9 cellular contexts compared by ENCODE assay signal in the genomic region with DNA sequence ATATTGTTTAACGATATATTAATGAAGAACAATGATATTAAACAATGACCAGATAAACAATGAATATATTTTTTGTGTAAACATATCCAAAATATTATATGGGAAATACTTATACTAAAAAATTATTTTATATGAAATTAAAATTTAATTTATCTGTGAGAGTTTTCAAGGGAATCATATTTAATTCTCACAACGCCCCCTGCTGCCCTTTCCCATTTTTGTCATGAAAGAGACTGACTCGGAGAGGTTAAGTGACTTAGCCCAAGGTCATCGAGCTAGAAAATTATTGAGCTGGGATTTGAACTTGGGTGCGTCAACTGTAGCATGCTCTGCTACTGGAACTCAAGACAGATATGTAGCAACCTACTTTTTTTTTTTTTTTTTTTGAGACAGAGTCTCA. TPM values are rescaled to one million over a fixed set of nuclear protein-coding genes. Genes with fewer than 3 reads are reported as not detected.
DNase-seq lines count a peak whose midpoint lies in the region; ATAC-seq and TF ChIP-seq lines count a peak whose summit lies in the region.
"Had no signal": no experiment of that assay in that cellular context is flagged by ENCODE, and none has a peak within 500 bp of the region (broad histone marks: within the 10 kb centered on the region; RNA-seq: fewer than 3 reads in every experiment).

No MANE protein-coding gene starts in this region.

- ATAC-seq in IMR-90 (ENCODE audit: low read depth) (no peak), HG02981 (IDR thresholded peaks at IDR 0.05; ENCODE audit: unreplicated experiment) (no peak)
- ATAC-seq: naive thymus-derived CD4-positive, alpha-beta T cell had no signal

- H4K5ac ChIP-seq in IMR-90 (ENCODE audit: low read depth, low read length), result no peak overlapping the region

- H3K4me1 Mint-ChIP-seq in Caco-2 (ENCODE audit: low read depth, unreplicated experiment), result peaks cover 15% of the 10 kb centered on the region
- peaks cover 40% of the 10 kb centered on the region for H3K4me1 Mint-ChIP-seq in activated naive CD4-positive, alpha-beta T cell treated with anti-CD3 and anti-CD28 coated beads, Interleukin-2, amount 10 ng/mL, durations not matched to agents 7 days and 5 days

- dilution Hi-C loops in IMR-90 (cut with HindIII; ENCODE audit: low sequenced_read_pairs, unreplicated experiment), result no loop called here

- no peak overlapping the region for H3K4me3 Mint-ChIP-seq in Caco-2 (ENCODE audit: unreplicated experiment)
- H3K4me3 Mint-ChIP-seq in activated naive CD4-positive, alpha-beta T cell treated with anti-CD3 and anti-CD28 coated beads, Interleukin-2, amount 10 ng/mL, durations not matched to agents 7 days and 5 days, result no peak overlapping the region
- H3K4me3 Mint-ChIP-seq: naive thymus-derived CD4-positive, alpha-beta T cell had no signal

- POLR2A ChIA-PET in Caco-2 (lab: Charles Lee) (interaction anchor here (0.6 to 1.0 kb wide), 6 partner anchors 12 to 139 kb away, joined by 3 to 4 read pairs (median 3); no protein-coding TSS in a partner anchor), IMR-90 (lab: Charles Lee; ENCODE audit: unreplicated experiment) (no interaction called here)

- no peak overlapping the region for H2BK5ac ChIP-seq in IMR-90 (ENCODE audit: low read depth, low read length, poor library complexity, severe bottlenecking)

- H3K9me3 ChIP-seq in Caco-2 (no peaks in the 10 kb centered on the region), IMR-90 (ENCODE audit: control insufficient read depth, insufficient read depth, low read length) (no peaks in the 10 kb centered on the region)

- no peaks in the 10 kb centered on the region for H3K79me1 ChIP-seq in IMR-90 (ENCODE audit: low read depth in 1 of 2, low read length in 2 of 2)

- TF ChIP-seq CTCF in Caco-2 (IDR thresholded peaks at IDR 0.05; ENCODE audit: insufficient read depth in 1 of 2, low read depth in 1 of 2, low read length in 1 of 2, severe bottlenecking in 1 of 2, unreplicated experiment in 1 of 2) (peak; percentile 75 to 81), IMR-90 (conservative IDR thresholded peaks at IDR 0.05; ENCODE audit: low read depth, low read length) (peak; percentile 41)

- H3K36me3 ChIP-seq in Caco-2 (ENCODE audit: control insufficient read depth, insufficient read depth, low read length) (no peaks in the 10 kb centered on the region), IMR-90 (ENCODE audit: control insufficient read depth, insufficient read depth, low read length) (no peaks in the 10 kb centered on the region)

- no peak overlapping the region for H2AK5ac ChIP-seq in IMR-90 (ENCODE audit: low read depth, low read length)

- no peak overlapping the region for H2AFZ ChIP-seq in IMR-90 (replicated peaks; ENCODE audit: low read length, poor library complexity)

- H3K9ac ChIP-seq in IMR-90 (ENCODE audit: low read depth, low read length), result no peak overlapping the region

- H3K4me2 ChIP-seq in IMR-90 (ENCODE audit: low read depth, low read length), result no peak overlapping the region

- in situ Hi-C loops in IMR-90 (cut with MboI; ENCODE audit: low sequenced_read_pairs), result no loop called here

- DNase-seq in Caco-2 (peak in 1 of 2 experiments; percentile 71), IMR-90 (no peak), lung microvascular endothelial cell (ENCODE audit: low read depth in 2 of 2) (peak; percentile 34 to 59), NCI-H2081 treated with DMSO at 0.1 percent for 48 hours (lab: John Stamatoyannopoulos, UW) (no peak), NCI-H748 treated with DMSO at 0.1 percent for 48 hours (lab: John Stamatoyannopoulos, UW) (no peak), inferior parietal cortex (ENCODE audit: extremely low spot score) (no peak)
- peak; percentile 54 for DNase-seq in activated naive CD4-positive, alpha-beta T cell treated with anti-CD3 and anti-CD28 coated beads, Interleukin-2, amount 10 ng/mL, durations not matched to agents 7 days and 5 days

- peaks cover 5% of the 10 kb centered on the region; the same call in 1 of the 2 replicates for H3K9me1 ChIP-seq in IMR-90 (ENCODE audit: insufficient read depth, low read length)

- no peak overlapping the region for H3K14ac ChIP-seq in IMR-90 (replicated peaks; ENCODE audit: low read depth, low read length)

- no peak overlapping the region for H3K18ac ChIP-seq in IMR-90 (ENCODE audit: low read depth, low read length)

- no peak overlapping the region for H3K56ac ChIP-seq in IMR-90 (ENCODE audit: extremely low read depth, insufficient read depth, low read length)

- no peak overlapping the region for H3K27ac Mint-ChIP-seq in Caco-2 (ENCODE audit: unreplicated experiment)
- H3K27ac Mint-ChIP-seq in activated naive CD4-positive, alpha-beta T cell treated with anti-CD3 and anti-CD28 coated beads, Interleukin-2, amount 10 ng/mL, durations not matched to agents 7 days and 5 days, result no peak overlapping the region
- H3K27ac Mint-ChIP-seq: naive thymus-derived CD4-positive, alpha-beta T cell had no signal

- H3K36me3 Mint-ChIP-seq in Caco-2 (ENCODE audit: insufficient read depth, unreplicated experiment), result no peaks in the 10 kb centered on the region
- no peaks in the 10 kb centered on the region for H3K36me3 Mint-ChIP-seq in activated naive CD4-positive, alpha-beta T cell treated with anti-CD3 and anti-CD28 coated beads, Interleukin-2, amount 10 ng/mL, durations not matched to agents 7 days and 5 days
- H3K36me3 Mint-ChIP-seq: naive thymus-derived CD4-positive, alpha-beta T cell had no signal

- no peak overlapping the region for H2BK15ac ChIP-seq in IMR-90 (ENCODE audit: low read depth, low read length)

- TF ChIP-seq POLR2A in IMR-90 (IDR thresholded peaks at IDR 0.05; ENCODE audit: low read depth, low read length), result no peak

- H2AK9ac ChIP-seq in IMR-90 (replicated peaks; ENCODE audit: low read depth, low read length, poor library complexity), result no peak overlapping the region

- WGBS in IMR-90 (ENCODE audit: extremely low coverage in 2 of 2, insufficient read length in 1 of 2), 2 experiments, result 60% methylated on average over 1 of the region's 5 CpGs; no CpG with 5 or more reads in 1 of the 2 experiments

- H3K4me1 ChIP-seq in Caco-2 (peaks cover 19% of the 10 kb centered on the region), IMR-90 (ENCODE audit: control insufficient read depth, insufficient read depth, low read length) (peaks cover 4% of the 10 kb centered on the region)

- TF ChIP-seq RAD21 in IMR-90 (IDR thresholded peaks at IDR 0.05; ENCODE audit: low read length), result no peak

- no peak overlapping the region for H3K4me3 ChIP-seq in Caco-2 (ENCODE audit: low read depth, low read length)
- H3K4me3 ChIP-seq in IMR-90 (ENCODE audit: insufficient read depth, low read depth, low read length), result no peak overlapping the region

- H3K27ac ChIP-seq in IMR-90 (ENCODE audit: insufficient read depth, low read length), result no peak overlapping the region

- CTCF ChIA-PET in Caco-2 (lab: Charles Lee) (interaction anchor here (0.5 to 2.4 kb wide), 20 partner anchors 8 to 561 kb away, joined by 3 to 22 read pairs (median 4); partner anchors contain the start of gene LRRC59), IMR-90 (lab: Yijun Ruan, JAX) (interaction anchor here (0.5 to 1.7 kb wide), 4 partner anchors 12 to 414 kb away, joined by 3 to 8 read pairs (median 5); no protein-coding TSS in a partner anchor)
- CTCF ChIA-PET in activated naive CD4-positive, alpha-beta T cell treated with anti-CD3 and anti-CD28 coated beads, Interleukin-2, amount 10 ng/mL, durations not matched to agents 7 days and 5 days (lab: Charles Lee), result interaction anchor here (0.7 to 6.2 kb wide), 9 partner anchors 10 to 160 kb away, joined by 3 to 44 read pairs (median 6); partner anchors contain the start of gene RSAD1

- H3K27me3 ChIP-seq in Caco-2 (replicated peaks; ENCODE audit: control insufficient read depth, insufficient read depth, low read length), result no peaks in the 10 kb centered on the region
- no peaks in the 10 kb centered on the region; the same call in 1 of the 2 replicates for H3K27me3 ChIP-seq in IMR-90 (ENCODE audit: control insufficient read depth, insufficient read depth, low read length)

- H4K8ac ChIP-seq in IMR-90 (ENCODE audit: low read depth in 2 of 2, low read length in 2 of 2), result no peak overlapping the region

- no peaks in the 10 kb centered on the region for H3K9me3 Mint-ChIP-seq in Caco-2 (ENCODE audit: unreplicated experiment)
- H3K9me3 Mint-ChIP-seq in activated naive CD4-positive, alpha-beta T cell treated with anti-CD3 and anti-CD28 coated beads, Interleukin-2, amount 10 ng/mL, durations not matched to agents 7 days and 5 days, result no peaks in the 10 kb centered on the region
- H3K9me3 Mint-ChIP-seq: naive thymus-derived CD4-positive, alpha-beta T cell had no signal

- H3K27me3 Mint-ChIP-seq in Caco-2 (ENCODE audit: insufficient read depth, unreplicated experiment), result no peaks in the 10 kb centered on the region
- H3K27me3 Mint-ChIP-seq in activated naive CD4-positive, alpha-beta T cell treated with anti-CD3 and anti-CD28 coated beads, Interleukin-2, amount 10 ng/mL, durations not matched to agents 7 days and 5 days, result peaks cover 39% of the 10 kb centered on the region

- H3K4ac ChIP-seq in IMR-90 (ENCODE audit: low read depth, low read length), result no peak overlapping the region

- no peak overlapping the region for H2BK20ac ChIP-seq in IMR-90 (ENCODE audit: low read depth, low read length)

- BruUV-seq in Caco-2 (replicated peaks; lab: Mats Ljungman, UMichigan), result no TSS peak
- no TSS peak for BruUV-seq in IMR-90 (replicated peaks; lab: Mats Ljungman, UMichigan)

- H4K91ac ChIP-seq in IMR-90 (ENCODE audit: insufficient read depth, low read depth, low read length), result no peak overlapping the region

- no peak overlapping the region for H3K23ac ChIP-seq in IMR-90 (ENCODE audit: low read depth, low read length)

- no peak overlapping the region for H2BK120ac ChIP-seq in IMR-90 (ENCODE audit: low read depth, low read length)

- intact Hi-C loops in Caco-2 (cut with micrococcal nuclease; ENCODE audit: unreplicated experiment), result loop anchor here (1.0 kb wide), 1 partner anchor 19 kb away; no protein-coding TSS in a partner anchor
- intact Hi-C loops in IMR-90 (cut with micrococcal nuclease), result no loop called here

- no peaks in the 10 kb centered on the region for H4K20me1 ChIP-seq in IMR-90 (ENCODE audit: insufficient read depth, low read length)

RNA-seq across cellular contexts. Expression of gene MYCBPAP, which starts 7.2 kb away (rescaled TPM):
- total RNA-seq in Caco-2 (2022), result 1.3 and 2.7 TPM in 2 replicates
- total RNA-seq in IMR-90 (2012; rRNA removed), result under 0.01 and 0.18 TPM in 2 replicates
- 0.17 and 0.30 TPM in 2 replicates for polyA plus RNA-seq in IMR-90 (2012; rRNA removed)
- 0.07 and 0.42 TPM in 2 replicates for polyA plus RNA-seq in IMR-90 (2012; cell fraction: cytosol; rRNA removed)
- 0.82 and 2.1 TPM in 2 replicates for polyA plus RNA-seq in IMR-90 (2012; cell fraction: nucleus; rRNA removed; ENCODE audit: low replicate concordance)
- total RNA-seq in lung microvascular endothelial cell, result under 0.01 and 0.20 TPM in 2 replicates

RNA-seq across cellular contexts. Expression of gene RSAD1, which starts 22.4 kb away (rescaled TPM):
- total RNA-seq in Caco-2 (2022), result 85.3 and 93.9 TPM in 2 replicates
- 10.0 and 10.8 TPM in 2 replicates for total RNA-seq in IMR-90 (2012; rRNA removed)
- 16.6 and 19.2 TPM in 2 replicates for polyA plus RNA-seq in IMR-90 (2012; rRNA removed)
- 10.9 and 13.4 TPM in 2 replicates for polyA plus RNA-seq in IMR-90 (2012; cell fraction: cytosol; rRNA removed)
- polyA plus RNA-seq in IMR-90 (2012; cell fraction: nucleus; rRNA removed; ENCODE audit: low replicate concordance), result 63.9 and 67.4 TPM in 2 replicates
- 10.9 and 14.5 TPM in 2 replicates for total RNA-seq in lung microvascular endothelial cell

RNA-seq across cellular contexts. Expression of gene EPN3, which starts 31.5 kb away (rescaled TPM):
- 49.4 and 53.2 TPM in 2 replicates for total RNA-seq in Caco-2 (2022)
- total RNA-seq in IMR-90 (2012; rRNA removed), result not detected in 2 replicates
- 0.09 TPM in 1 of 2 replicates, not detected in the other for polyA plus RNA-seq in IMR-90 (2012; rRNA removed)
- 0.07 TPM in 1 of 2 replicates, not detected in the other for polyA plus RNA-seq in IMR-90 (2012; cell fraction: cytosol; rRNA removed)
- 0.07 TPM in 1 of 2 replicates, not detected in the other for polyA plus RNA-seq in IMR-90 (2012; cell fraction: nucleus; rRNA removed; ENCODE audit: low replicate concordance)
- 0.22 TPM in 1 of 2 replicates, not detected in the other for total RNA-seq in lung microvascular endothelial cell
- total RNA-seq: naive thymus-derived CD4-positive, alpha-beta T cell had no signal
- polyA plus RNA-seq: naive thymus-derived CD4-positive, alpha-beta T cell had no signal

RNA-seq across cellular contexts. Expression of gene CHAD, which starts 32.4 kb away (rescaled TPM):
- total RNA-seq in Caco-2 (2022) (not detected in 2 replicates), IMR-90 (2012; rRNA removed) (not detected in 2 replicates), lung microvascular endothelial cell (under 0.01 TPM in 1 of 2 replicates, not detected in the other)
- 0.03 TPM in 1 of 2 replicates, not detected in the other for polyA plus RNA-seq in IMR-90 (2012; rRNA removed)
- polyA plus RNA-seq in IMR-90 (2012; cell fraction: cytosol; rRNA removed), result 0.06 TPM in 1 of 2 replicates, not detected in the other
- not detected in 2 replicates for polyA plus RNA-seq in IMR-90 (2012; cell fraction: nucleus; rRNA removed; ENCODE audit: low replicate concordance)
- total RNA-seq: naive thymus-derived CD4-positive, alpha-beta T cell had no signal
- polyA plus RNA-seq: naive thymus-derived CD4-positive, alpha-beta T cell had no signal

RNA-seq across cellular contexts. Expression of gene SPATA20, which starts 45.9 kb away (rescaled TPM):
- total RNA-seq in Caco-2 (2022) (149 and 176 TPM in 2 replicates), IMR-90 (2012; rRNA removed) (15.6 and 17.0 TPM in 2 replicates), lung microvascular endothelial cell (22.2 and 31.4 TPM in 2 replicates)
- polyA plus RNA-seq in IMR-90 (2012; rRNA removed), result 31.9 and 35.0 TPM in 2 replicates
- polyA plus RNA-seq in IMR-90 (2012; cell fraction: cytosol; rRNA removed), result 22.4 and 29.6 TPM in 2 replicates
- polyA plus RNA-seq in IMR-90 (2012; cell fraction: nucleus; rRNA removed; ENCODE audit: low replicate concordance), result 207 and 453 TPM in 2 replicates

Comparison
In these comparisons a context has a peak if more than half of its experiments do, and no peak if none do; other contexts are left out.
1. DNase-seq: peak in activated naive CD4-positive, alpha-beta T cell treated with anti-CD3 and anti-CD28 coated beads, Interleukin-2, amount 10 ng/mL, durations not matched to agents 7 days and 5 days (single experiment) and lung microvascular endothelial cell (2 of 2); none in IMR-90 (single experiment), NCI-H2081 treated with DMSO at 0.1 percent for 48 hours (single experiment), NCI-H748 treated with DMSO at 0.1 percent for 48 hours (single experiment) and inferior parietal cortex (single experiment).
2. RNA of gene EPN3, which starts 31.5 kb away (total RNA-seq): 49.4 to 53.2 TPM in Caco-2; not detected in IMR-90 and 0.22 TPM in lung microvascular endothelial cell; every median in the first group is over 10 times any median in the second.